Comparison of ENCODE assay signal across 21 cellular contexts in genomic region chr14:39860837-39861236, GRCh38.
DNase-seq lines count a peak whose midpoint lies in the region; ATAC-seq, FAIRE-seq and TF ChIP-seq lines count a peak whose summit lies in the region.
"Had no signal": no experiment of that assay in that cellular context is flagged by ENCODE, and none has a peak within 500 bp of the region (broad histone marks: within the 10 kb centered on the region; RNA-seq: fewer than 3 reads in every experiment).

No MANE protein-coding gene starts in this region.

- no peaks in the 10 kb centered on the region for H3K79me2 ChIP-seq in HepG2 (ENCODE audit: insufficient read depth, low read length)
- no peaks in the 10 kb centered on the region for H3K79me2 ChIP-seq in OCI-LY1 (ENCODE audit: insufficient read depth, low read length)
- H3K79me2 ChIP-seq in H1 (ENCODE audit: control insufficient read depth in 1 of 2, insufficient read depth in 2 of 2, low read length in 2 of 2) = no peaks in the 10 kb centered on the region
- H3K79me2 ChIP-seq in trophoblast cell (ENCODE audit: control insufficient read depth, insufficient read depth, low read length, poor library complexity) = no peaks in the 10 kb centered on the region

- H2BK5ac ChIP-seq in H1 (ENCODE audit: low read depth, low read length) (no peak overlapping the region), trophoblast cell (ENCODE audit: low read depth, low read length, poor library complexity) (no peak overlapping the region)

- H3K36me3 ChIP-seq in HepG2 (replicated peaks in 1 of 2; ENCODE audit: control insufficient read depth in 1 of 2, insufficient read depth in 2 of 2, low read length in 2 of 2) = no peaks in the 10 kb centered on the region
- no peaks in the 10 kb centered on the region for H3K36me3 ChIP-seq in right lobe of liver
- no peaks in the 10 kb centered on the region for H3K36me3 ChIP-seq in OCI-LY1 (ENCODE audit: insufficient read depth, low read length)
- H3K36me3 ChIP-seq in H1 (ENCODE audit: control insufficient read depth in 2 of 4, insufficient read depth in 4 of 4, low read length in 3 of 4) = no peaks in the 10 kb centered on the region
- no peaks in the 10 kb centered on the region for H3K36me3 ChIP-seq in trophoblast cell (ENCODE audit: control insufficient read depth in 1 of 2, insufficient read depth in 2 of 2, low read length in 2 of 2)
- H3K36me3 ChIP-seq: HAP-1 had no signal

- H3K9me2 ChIP-seq in OCI-LY1 (ENCODE audit: low read depth, low read length) = no peaks in the 10 kb centered on the region

- no TSS peak for BruUV-seq in HepG2 (replicated peaks; lab: Mats Ljungman, UMichigan)

- H2BK12ac ChIP-seq in H1 (ENCODE audit: low read depth, low read length) (no peak overlapping the region), trophoblast cell (ENCODE audit: low read length) (peak overlapping the region; percentile 73)

- H3K23ac ChIP-seq in H1 (ENCODE audit: insufficient read length) = no peak overlapping the region
- H3K23ac ChIP-seq in trophoblast cell (ENCODE audit: low read length) = no peak overlapping the region

- no peak overlapping the region for H2BK15ac ChIP-seq in H1 (ENCODE audit: low read length)

- H3K14ac ChIP-seq in H1 (ENCODE audit: insufficient read length) (no peak overlapping the region), trophoblast cell (ENCODE audit: low read length) (no peak overlapping the region)

- H4K8ac ChIP-seq in H1 (ENCODE audit: extremely low read depth, insufficient read depth, low read length) = no peak overlapping the region
- H4K8ac ChIP-seq in trophoblast cell (ENCODE audit: low read depth, low read length) = peak overlapping the region; percentile 75

- H3K4me1 ChIP-seq in HepG2 (ENCODE audit: insufficient read depth, low read length) = peaks cover 11% of the 10 kb centered on the region
- H3K4me1 ChIP-seq in right lobe of liver = no peaks in the 10 kb centered on the region
- peaks cover 20% of the 10 kb centered on the region for H3K4me1 ChIP-seq in OCI-LY1 (ENCODE audit: insufficient read depth, low read length, severe bottlenecking)
- H3K4me1 ChIP-seq in H1 (replicated peaks in 1 of 4; ENCODE audit: control insufficient read depth in 3 of 4, insufficient read depth in 4 of 4, low read length in 3 of 4) = no peaks in the 10 kb centered on the region; a peak in 1 of 7 replicates
- peaks cover 0 to 2% of the 10 kb centered on the region in 2 experiments for H3K4me1 ChIP-seq in trophoblast cell (ENCODE audit: control insufficient read depth in 1 of 2, insufficient read depth in 2 of 2, low read length in 2 of 2)
- H3K4me1 ChIP-seq: A549 had no signal

- TF ChIP-seq POLR2A in HepG2 (IDR thresholded peaks at IDR 0.05; ENCODE audit: insufficient read depth in 1 of 2, low read depth in 2 of 2, low read length in 2 of 2) (no peak), right lobe of liver (IDR thresholded peaks at IDR 0.05) (no peak), H1 (IDR thresholded peaks at IDR 0.05; ENCODE audit: control extremely low read depth in 1 of 2, low read depth in 2 of 2, low read length in 2 of 2) (no peak)

- H3K4me2 ChIP-seq in HepG2 (ENCODE audit: low read depth, low read length) (no peak overlapping the region), OCI-LY1 (ENCODE audit: low read length) (0 out of 2 replicates have a peak overlapping the region, but pooled peaks have one; percentile 2), H1 (ENCODE audit: insufficient read depth in 1 of 2, low read depth in 2 of 2, low read length in 2 of 2) (no peak overlapping the region), trophoblast cell (ENCODE audit: low read length) (no peak overlapping the region)
- H3K4me2 ChIP-seq: A549 had no signal

- H2BK120ac ChIP-seq in H1 (replicated peaks; ENCODE audit: low read depth, low read length) (no peak overlapping the region), trophoblast cell (ENCODE audit: insufficient read depth, low read length, poor library complexity) (peak overlapping the region; percentile 50)

- H3K9me3 ChIP-seq in HepG2 (ENCODE audit: low read length) = no peaks in the 10 kb centered on the region
- no peaks in the 10 kb centered on the region for H3K9me3 ChIP-seq in right lobe of liver
- no peaks in the 10 kb centered on the region for H3K9me3 ChIP-seq in OCI-LY1 (ENCODE audit: low read length)
- H3K9me3 ChIP-seq in H1 (ENCODE audit: insufficient read depth in 2 of 2, low read depth in 1 of 2, low read length in 1 of 2) = no peaks in the 10 kb centered on the region
- H3K9me3 ChIP-seq in trophoblast cell (ENCODE audit: insufficient read depth, low read depth, low read length) = no peaks in the 10 kb centered on the region
- H3K9me3 ChIP-seq: A549, Caco-2, HAP-1 had no signal

- POLR2A ChIA-PET in HepG2 (lab: Yijun Ruan, JAX) (no interaction called here), H1 (lab: Charles Lee; ENCODE audit: partially characterized antibody) (interaction anchor here (0.7 kb wide), 1 partner anchor 12 kb away, joined by 3 read pairs; no protein-coding TSS in a partner anchor)

- no peaks in the 10 kb centered on the region for H3K27me3 ChIP-seq in HepG2 (ENCODE audit: control insufficient read depth in 1 of 2, insufficient read depth in 2 of 2, low read length in 2 of 2)
- H3K27me3 ChIP-seq in right lobe of liver = no peaks in the 10 kb centered on the region
- H3K27me3 ChIP-seq in OCI-LY1 (ENCODE audit: insufficient read depth, low read length) = no peaks in the 10 kb centered on the region
- H3K27me3 ChIP-seq in H1 (replicated peaks in 1 of 4; ENCODE audit: control insufficient read depth in 3 of 4, extremely low read depth in 1 of 4, insufficient read depth in 3 of 4, low read length in 3 of 4) = no peaks in the 10 kb centered on the region
- H3K27me3 ChIP-seq in trophoblast cell (ENCODE audit: insufficient read depth, low read length) = no peaks in the 10 kb centered on the region

- TF ChIP-seq RAD21 in HepG2 (CRISPR knock-in tag; IDR thresholded peaks at IDR 0.05) = no peak
- TF ChIP-seq RAD21 in H1 (IDR thresholded peaks at IDR 0.05 in 1 of 2, conservative IDR thresholded peaks at IDR 0.05 in 1 of 2; ENCODE audit: low read depth in 2 of 2, low read length in 2 of 2) = no peak

- no peaks in the 10 kb centered on the region for H4K20me1 ChIP-seq in HepG2 (ENCODE audit: insufficient read depth, low read length)
- no peaks in the 10 kb centered on the region for H4K20me1 ChIP-seq in OCI-LY1 (ENCODE audit: insufficient read depth, low read length)
- H4K20me1 ChIP-seq in H1 (replicated peaks in 1 of 2; ENCODE audit: control insufficient read depth in 1 of 2, insufficient read depth in 2 of 2, low read length in 2 of 2) = no peaks in the 10 kb centered on the region

- 37% methylated on average over 6 of the region's 6 CpGs for WGBS in HepG2 (ENCODE audit: low lambda C conversion rate)
- 49% methylated on average over 5 of the region's 6 CpGs for WGBS in right lobe of liver (ENCODE audit: insufficient coverage, low coverage, low lambda C conversion rate, missing lambda C conversion rate)
- 85% methylated on average over 6 of the region's 6 CpGs; no CpG with 5 or more reads in 1 of the 2 experiments for WGBS in H1 (ENCODE audit: extremely low coverage in 1 of 2, insufficient coverage in 1 of 2, insufficient read length in 1 of 2, insufficient replicate concordance in 2 of 2, low coverage in 1 of 2, low lambda C conversion rate in 2 of 2, missing lambda C conversion rate in 1 of 2), 2 experiments
- WGBS in trophoblast cell (ENCODE audit: extremely low coverage, insufficient coverage, insufficient read length) = no CpG with 5 or more reads among the region's 6 CpGs

- intact Hi-C loops in HepG2 (cut with micrococcal nuclease; ENCODE audit: unreplicated experiment) = no loop called here
- intact Hi-C loops in right lobe of liver (cut with DNase I) = no loop called here

- DNase-seq in HepG2 (ENCODE audit: low spot score) (no peak), right lobe of liver (no peak), H1 (ENCODE audit: low read depth in 1 of 2, low spot score in 2 of 2) (no peak), trophoblast cell (no peak), T-helper 2 cell (no peak), NOMO-1 treated with DMSO at 0.1 percent for 48 hours (lab: John Stamatoyannopoulos, UW; ENCODE audit: unreplicated experiment) (no peak), NCI-H524 treated with DMSO at 0.1 percent for 48 hours (lab: John Stamatoyannopoulos, UW) (no peak)
- DNase-seq: AML-193; Caco-2; CD4-positive, alpha-beta T cell; GOT3; IMR-90 had no signal

- H2AFZ ChIP-seq in HepG2 (ENCODE audit: low read length) = no peak overlapping the region
- H2AFZ ChIP-seq in OCI-LY1 (ENCODE audit: low read length) = peak overlapping the region; percentile 65; the same call in 1 of the 2 replicates
- peak overlapping the region; percentile 34; the same call in 1 of the 2 replicates for H2AFZ ChIP-seq in H1 (ENCODE audit: low read length)
- no peak overlapping the region for H2AFZ ChIP-seq in trophoblast cell (ENCODE audit: insufficient read depth, low read length, poor library complexity)

- H2AK5ac ChIP-seq in H1 (ENCODE audit: low read depth, low read length) (no peak overlapping the region), trophoblast cell (ENCODE audit: low read length) (peak overlapping the region; percentile 82)

- peak; percentile 62 for ATAC-seq in HepG2
- ATAC-seq in right lobe of liver = no peak
- ATAC-seq: A549 had no signal

- TF ChIP-seq EP300 in HepG2 (IDR thresholded peaks at IDR 0.05; ENCODE audit: low read depth in 2 of 2, low read length in 2 of 2) (no peak), HepG2 (CRISPR knock-in tag; IDR thresholded peaks at IDR 0.05; ENCODE audit: borderline replicate concordance) (no peak), H1 (IDR thresholded peaks at IDR 0.05; ENCODE audit: borderline replicate concordance in 1 of 2, low read depth in 2 of 2, low read length in 2 of 2) (no peak)

- no peak overlapping the region for H4K12ac ChIP-seq in trophoblast cell (ENCODE audit: low read depth, low read length)

- H3K18ac ChIP-seq in H1 (ENCODE audit: extremely low read depth, low read length) = no peak overlapping the region
- no peak overlapping the region for H3K18ac ChIP-seq in trophoblast cell (ENCODE audit: low read length)

- H3K27ac ChIP-seq in HepG2 (ENCODE audit: extremely low read length, insufficient read depth, low read length) = no peak overlapping the region
- H3K27ac ChIP-seq in right lobe of liver = no peak overlapping the region
- no peak overlapping the region for H3K27ac ChIP-seq in OCI-LY1 (ENCODE audit: low read depth, low read length, poor library complexity, severe bottlenecking)
- H3K27ac ChIP-seq in H1 (ENCODE audit: low read depth, low read length) = no peak overlapping the region
- H3K27ac ChIP-seq in trophoblast cell (ENCODE audit: low read depth, low read length) = no peak overlapping the region
- H3K27ac ChIP-seq: 22Rv1, A549, C4-2B had no signal

- no peak overlapping the region for H4K5ac ChIP-seq in H1 (ENCODE audit: insufficient read length, low read depth, low read length)

- H3K9ac ChIP-seq in HepG2 (ENCODE audit: insufficient read depth, low read depth, low read length) (no peak overlapping the region), OCI-LY1 (ENCODE audit: low read length) (no peak overlapping the region), H1 (replicated peaks in 1 of 4; ENCODE audit: extremely low read depth in 1 of 4, low read depth in 3 of 4, low read length in 3 of 4) (no peak overlapping the region), trophoblast cell (ENCODE audit: low read length) (no peak overlapping the region)

- no peak overlapping the region for H3K4me3 ChIP-seq in HepG2 (replicated peaks in 1 of 3; ENCODE audit: insufficient read depth in 1 of 3, low read depth in 2 of 3, low read length in 3 of 3)
- H3K4me3 ChIP-seq in right lobe of liver = no peak overlapping the region
- H3K4me3 ChIP-seq in OCI-LY1 (ENCODE audit: low read depth, low read length, poor library complexity, severe bottlenecking) = no peak overlapping the region
- H3K4me3 ChIP-seq in H1 (ENCODE audit: extremely low read depth in 1 of 4, insufficient read depth in 2 of 4, low read depth in 3 of 4, low read length in 4 of 4) = no peak overlapping the region
- H3K4me3 ChIP-seq in trophoblast cell (ENCODE audit: low read depth, low read length) = no peak overlapping the region
- H3K4me3 ChIP-seq: A549, HAP-1 had no signal

- H4K91ac ChIP-seq in H1 (replicated peaks; ENCODE audit: insufficient read length, low read length) = no peak overlapping the region
- peak overlapping the region; percentile 75 for H4K91ac ChIP-seq in trophoblast cell (ENCODE audit: low read depth, low read length)

- H3K23me2 ChIP-seq in H1 (ENCODE audit: low read depth, low read length) = no peaks in the 10 kb centered on the region

- H3K79me1 ChIP-seq in H1 (ENCODE audit: low read depth, low read length) (no peaks in the 10 kb centered on the region), trophoblast cell (ENCODE audit: low read length) (peaks cover 3% of the 10 kb centered on the region)

- in situ Hi-C loops in HepG2 (cut with HindIII; ENCODE audit: extremely low pct_ligation_motif_present, low pct_unique_long_range_greater_than_20kb) = no loop called here

- H2BK20ac ChIP-seq in H1 (ENCODE audit: low read length) = no peak overlapping the region

- no peaks in the 10 kb centered on the region for H3F3A ChIP-seq in OCI-LY1 (ENCODE audit: insufficient read depth, low read length)

- CTCF ChIA-PET in HepG2 (lab: Yijun Ruan, JAX; ENCODE audit: low intra/inter-chr PET ratio, low total read pairs) = no interaction called here
- CTCF ChIA-PET in H1 (lab: Charles Lee; ENCODE audit: partially characterized antibody) = interaction anchor here (0.7 kb wide), 1 partner anchor 282 kb away, joined by 4 read pairs; no protein-coding TSS in a partner anchor

- FAIRE-seq in HepG2 (lab: Jason Lieb, UNC) (no peak), H1 (lab: Jason Lieb, UNC) (no peak)
- FAIRE-seq: A549, D721Med, G401.6, GM12892, GM18507 had no signal

- no peak overlapping the region for H3K4ac ChIP-seq in H1 (replicated peaks; ENCODE audit: insufficient read length, low read depth, low read length)
- no peak overlapping the region for H3K4ac ChIP-seq in trophoblast cell (ENCODE audit: low read depth, low read length)

- TF ChIP-seq CTCF in HepG2 (CRISPR knock-in tag; IDR thresholded peaks at IDR 0.05) = no peak
- no peak for TF ChIP-seq CTCF in right lobe of liver (IDR thresholded peaks at IDR 0.05)
- TF ChIP-seq CTCF in OCI-LY1 (IDR thresholded peaks at IDR 0.05; ENCODE audit: low read length) = no peak
- no peak for TF ChIP-seq CTCF in H1 (IDR thresholded peaks at IDR 0.05; ENCODE audit: control extremely low read depth in 1 of 3, insufficient read depth in 1 of 3, low read depth in 1 of 3, low read length in 3 of 3)

- no peak overlapping the region for H3K56ac ChIP-seq in H1 (replicated peaks; ENCODE audit: insufficient read length, low read depth, low read length)

Comparison
In these comparisons a context has a peak if more than half of its experiments do, and no peak if none do; other contexts are left out.
1. H2AFZ ChIP-seq: peak in OCI-LY1 (single experiment) and H1 (single experiment); none in HepG2 (single experiment) and trophoblast cell (single experiment).